Comparison of ENCODE assay signal across 8 cellular contexts in genomic region chr2:69565431-69565839, GRCh38.
A peak's percentile ranks its signal among the peaks of the same experiment; 100 is the strongest.
DNase-seq lines count a peak whose midpoint lies in the region; TF ChIP-seq lines count a peak whose summit lies in the region.

No MANE protein-coding gene starts in this region.

- H3K14ac ChIP-seq in H9 (ENCODE audit: insufficient read depth, low read length) = no peak overlapping the region

- H3K9me3 ChIP-seq in H9 (ENCODE audit: control insufficient read depth, low read depth, low read length) = no peaks in the 10 kb centered on the region
- no peaks in the 10 kb centered on the region for H3K9me3 ChIP-seq in parathyroid adenoma (ENCODE audit: control insufficient read depth, low read length)
- no peaks in the 10 kb centered on the region for H3K9me3 ChIP-seq in uterus

- no peak overlapping the region for H3K56ac ChIP-seq in H9 (ENCODE audit: insufficient read length, low read depth, low read length)

- no peak overlapping the region for H2BK20ac ChIP-seq in H9 (ENCODE audit: low read depth, low read length, poor library complexity, severe bottlenecking)

- H3T11ph ChIP-seq in H9 (ENCODE audit: low read length) = no peak overlapping the region

- H3K4me2 ChIP-seq in H9 (ENCODE audit: insufficient read depth, insufficient read length, low read length) (no peak overlapping the region), parathyroid adenoma (ENCODE audit: low read length) (peak overlapping the region; percentile 34)

- H3K27me3 ChIP-seq in H9 (ENCODE audit: insufficient read depth, low read length) (no peaks in the 10 kb centered on the region), parathyroid adenoma (ENCODE audit: control insufficient read depth, insufficient read depth, low read length) (no peaks in the 10 kb centered on the region), uterus (no peaks in the 10 kb centered on the region)

- TF ChIP-seq CTCF in H9 (conservative IDR thresholded peaks at IDR 0.05) (peak; percentile 95), fibroblast of mammary gland (conservative IDR thresholded peaks at IDR 0.05; ENCODE audit: control insufficient read depth, insufficient read depth, low read depth, low read length) (peak; percentile 75), parathyroid adenoma (IDR thresholded peaks at IDR 0.05) (peak; percentile 85), uterus (IDR thresholded peaks at IDR 0.05) (peak; percentile 26 to 58 (median 38))

- no peaks in the 10 kb centered on the region for H3K36me3 Mint-ChIP-seq in H9 (ENCODE audit: insufficient read depth in 1 of 3, low read depth in 3 of 3)

- H4K20me1 ChIP-seq in H9 (ENCODE audit: control insufficient read depth, insufficient read depth, insufficient read length) = no peaks in the 10 kb centered on the region

- no peak overlapping the region for H3K4me3 ChIP-seq in fibroblast of mammary gland (ENCODE audit: control insufficient read depth, low read depth, low read length)
- no peak overlapping the region for H3K4me3 ChIP-seq in parathyroid adenoma (ENCODE audit: low read depth, low read length)
- H3K4me3 ChIP-seq in uterus = no peak overlapping the region

- peak; percentile 82 for DNase-seq in ELF-1 (ENCODE audit: low read depth, low spot score)
- peak; percentile 85 for DNase-seq in H9
- peak; percentile 7 for DNase-seq in NCI-H82 treated with DMSO at 0.1 percent for 48 hours (lab: John Stamatoyannopoulos, UW; ENCODE audit: unreplicated experiment)
- peak; percentile 65 for DNase-seq in activated T-cell treated with anti-CD3 and anti-CD28 coated beads for 1 hour (ENCODE audit: low read depth)
- DNase-seq in fibroblast of mammary gland (ENCODE audit: low read depth) = peak; percentile 40
- peak; percentile 35 to 42 for DNase-seq in uterus
- DNase-seq in DMS79 (lab: John Stamatoyannopoulos, UW) = no peak

- H3K36me3 ChIP-seq in parathyroid adenoma (ENCODE audit: control insufficient read depth, insufficient read depth, low read length) = no peaks in the 10 kb centered on the region
- no peaks in the 10 kb centered on the region for H3K36me3 ChIP-seq in uterus

- no peak for TF ChIP-seq POLR2A in uterus (IDR thresholded peaks at IDR 0.05)

- no peak overlapping the region for H2AK5ac ChIP-seq in H9 (ENCODE audit: insufficient read length, low read length)

- no peak overlapping the region for H4K8ac ChIP-seq in H9 (replicated peaks; ENCODE audit: insufficient read length, low read depth, low read length)

- H3K79me1 ChIP-seq in H9 (ENCODE audit: insufficient read depth, low read depth, low read length, poor library complexity, severe bottlenecking) = no peaks in the 10 kb centered on the region

- H3K27ac ChIP-seq in H9 (ENCODE audit: insufficient read length, low read depth, low read length) = no peak overlapping the region
- H3K27ac ChIP-seq in parathyroid adenoma = no peak overlapping the region
- no peak overlapping the region for H3K27ac ChIP-seq in uterus

- no peak overlapping the region for H2AFZ ChIP-seq in H9 (ENCODE audit: low read length)
- H2AFZ ChIP-seq in parathyroid adenoma = no peak overlapping the region

- H3K4me1 ChIP-seq in H9 (ENCODE audit: insufficient read depth, low read length) (no peaks in the 10 kb centered on the region), parathyroid adenoma (peaks cover 41% of the 10 kb centered on the region), uterus (no peaks in the 10 kb centered on the region)

- H3K23me2 ChIP-seq in H9 (ENCODE audit: insufficient read length, low read depth, low read length, poor library complexity, severe bottlenecking) = no peaks in the 10 kb centered on the region

- H3K9ac ChIP-seq in H9 (ENCODE audit: extremely low read depth, insufficient read length, low read length) (no peak overlapping the region), parathyroid adenoma (no peak overlapping the region)

- H2BK5ac ChIP-seq in H9 (ENCODE audit: insufficient read length, low read length) = no peak overlapping the region

- no peaks in the 10 kb centered on the region for H3K9me3 Mint-ChIP-seq in H9

- no peak overlapping the region for H4K91ac ChIP-seq in H9 (ENCODE audit: insufficient read length, low read depth, low read length)

- no peak overlapping the region for H2BK120ac ChIP-seq in H9 (ENCODE audit: low read depth, low read length, poor library complexity, severe bottlenecking)

- H3K4me3 Mint-ChIP-seq in H9 = no peak overlapping the region

- H4K5ac ChIP-seq in H9 (ENCODE audit: insufficient read length, low read depth, low read length) = no peak overlapping the region

- no peak overlapping the region for H2BK15ac ChIP-seq in H9 (ENCODE audit: low read depth, low read length)

- H3K79me2 ChIP-seq in H9 (ENCODE audit: insufficient read depth, low read length) (no peaks in the 10 kb centered on the region; the same call in 1 of the 2 replicates), parathyroid adenoma (peaks cover 62% of the 10 kb centered on the region)

- no peak overlapping the region for H2BK12ac ChIP-seq in H9 (ENCODE audit: insufficient read length, low read depth, low read length)

- peaks cover 9 to 14% of the 10 kb centered on the region in 2 experiments for H3K4me1 Mint-ChIP-seq in H9

- no peak overlapping the region for H3K18ac ChIP-seq in H9 (ENCODE audit: insufficient read length, low read depth, low read length)

- no peak overlapping the region for H3K4ac ChIP-seq in H9 (ENCODE audit: low read depth, low read length)

- no peaks in the 10 kb centered on the region for H3K27me3 Mint-ChIP-seq in H9 (ENCODE audit: low read depth)

- intact Hi-C loops in uterus (cut with DNase I; ENCODE audit: low total_unique reads) = no loop called here

- no peak overlapping the region; a peak in 2 of 7 replicates for H3K27ac Mint-ChIP-seq in H9

- H3K23ac ChIP-seq in H9 (ENCODE audit: insufficient read length, low read depth, low read length) = no peak overlapping the region

- no CpG with 5 or more reads among the region's 3 CpGs for WGBS in H9 (ENCODE audit: extremely low coverage, insufficient read length, low lambda C conversion rate)

Comparison
In these comparisons a context has a peak if more than half of its experiments do, and no peak if none do; other contexts are left out.
1. CTCF ChIP-seq: peak in every context shown above with its lines; median percentile 95 in H9; 85 in parathyroid adenoma; 75 in fibroblast of mammary gland; 38 in uterus.